8 cellular contexts compared by ENCODE assay signal in genomic region chr22:25420925-25421904, GRCh38.
A peak's percentile ranks its signal among the peaks of the same experiment; 100 is the strongest.
DNase-seq lines count a peak whose midpoint lies in the region; ATAC-seq and TF ChIP-seq lines count a peak whose summit lies in the region.

No MANE protein-coding gene starts in this region.

- peaks cover 0 to 3% (median 0%) of the 10 kb centered on the region in 4 donors for H3K9me3 ChIP-seq in Peyer's patch
- H3K9me3 ChIP-seq in sigmoid colon: no peaks in the 10 kb centered on the region

- no peak for TF ChIP-seq EP300 in sigmoid colon (IDR thresholded peaks at IDR 0.05)

- peaks cover 0 to 27% (median 10%) of the 10 kb centered on the region in 4 donors for H3K4me1 ChIP-seq in Peyer's patch
- peaks cover 0 to 24% (median 20%) of the 10 kb centered on the region in 4 donors for H3K4me1 ChIP-seq in sigmoid colon

- DNase-seq in Peyer's patch (no peak), left ventricle myocardium superior (no peak), sigmoid colon (no peak), HuH-7 (ENCODE audit: low spot score) (no peak), HT-29 (ENCODE audit: low spot score) (no peak), A172 (ENCODE audit: low spot score) (no peak)
- no peak for DNase-seq in activated effector memory CD4-positive, alpha-beta T cell treated with anti-CD3 and anti-CD28 coated beads, Interleukin-2, amount 50 U/mL, for 16 hours

- WGBS in sigmoid colon, 2 donors: 2% methylated on average over 85 of the region's 85 CpGs

- ATAC-seq in left ventricle myocardium superior: peak; percentile 45

- H3K4me3 ChIP-seq in GM12875 (ENCODE audit: low read depth, low read length): peak overlapping the region; percentile 59
- peak overlapping the region in 3 of 4 donors; percentile 24 to 55 (median 42) for H3K4me3 ChIP-seq in Peyer's patch
- peak overlapping the region in 3 of 4 donors; percentile 3 to 35 (median 28) for H3K4me3 ChIP-seq in sigmoid colon

- no peak for TF ChIP-seq POLR2A in Peyer's patch (IDR thresholded peaks at IDR 0.05)
- TF ChIP-seq POLR2A in sigmoid colon (IDR thresholded peaks at IDR 0.05): no peak

- no peak overlapping the region for H3K27ac ChIP-seq in Peyer's patch
- H3K27ac ChIP-seq in sigmoid colon: no peak overlapping the region

- H3K36me3 ChIP-seq in Peyer's patch: no peaks in the 10 kb centered on the region
- no peaks in the 10 kb centered on the region for H3K36me3 ChIP-seq in sigmoid colon

- intact Hi-C loops in left ventricle myocardium superior (cut with micrococcal nuclease): loop anchor here (10.0 kb wide), 1 partner anchor 56 kb away; no protein-coding TSS in a partner anchor
- intact Hi-C loops in sigmoid colon (cut with DNase I): no loop called here

- H3K27me3 ChIP-seq in Peyer's patch (peaks cover 0 to 15% of the 10 kb centered on the region in 2 donors), sigmoid colon (peaks cover 16 to 71% (median 55%) of the 10 kb centered on the region in 3 donors)

- TF ChIP-seq CTCF in GM12875 (IDR thresholded peaks at IDR 0.05; ENCODE audit: borderline replicate concordance, insufficient read depth, low read depth, low read length) (no peak), Peyer's patch (IDR thresholded peaks at IDR 0.05) (peak in 1 of 6 experiments; percentile 13), sigmoid colon (IDR thresholded peaks at IDR 0.05) (no peak)
